Comparison of ENCODE assay signal across 18 cellular contexts in the genomic region with DNA sequence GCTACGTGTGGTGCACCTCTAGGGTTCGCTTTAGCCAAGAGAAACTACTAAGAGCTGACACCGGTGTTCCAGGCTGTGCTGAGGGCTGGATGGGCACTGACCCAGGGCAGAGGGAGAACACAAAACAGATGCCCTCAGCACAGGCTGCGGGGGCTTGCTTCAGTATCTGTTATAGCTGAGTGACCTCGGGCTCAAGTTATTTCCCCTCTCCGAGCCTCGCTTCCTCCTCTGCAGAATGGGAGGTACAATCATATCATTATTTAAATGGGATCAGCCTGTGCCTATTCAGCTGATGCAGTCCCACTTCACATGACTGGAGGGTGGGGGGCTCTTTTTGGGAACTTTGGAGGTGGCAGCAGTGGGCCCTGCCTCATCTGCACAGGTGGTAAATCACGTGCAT.
"Had no signal": no experiment of that assay in that cellular context is flagged by ENCODE, and none has a peak within 500 bp of the region (broad histone marks: within the 10 kb centered on the region; RNA-seq: fewer than 3 reads in every experiment).

No MANE protein-coding gene starts in this region.

- ATAC-seq: gastroesophageal sphincter; left cardiac atrium; naive thymus-derived CD8-positive, alpha-beta T cell; pancreas; right cardiac atrium had no signal

- DNase-seq: cerebellar nuclear complex; dermis blood vessel endothelial cell; esophagus squamous epithelium; foreskin fibroblast; immature natural killer cell; left cardiac atrium; nucleus accumbens; pancreas; right cardiac atrium; stimulated activated CD4-positive, alpha-beta T cell treated with anti-CD3 and anti-CD28 coated beads, Interleukin-4, amount 100 ng/mL, for 24 hours; stimulated activated naive CD4-positive, alpha-beta T cell; stomach; substantia nigra; trophoblast cell had no signal

- H3K36me3 Mint-ChIP-seq: immature natural killer cell; naive thymus-derived CD8-positive, alpha-beta T cell had no signal

- H3K4me1 ChIP-seq: gastroesophageal sphincter, pancreas, stomach had no signal

- H3K27ac Mint-ChIP-seq: immature natural killer cell; naive thymus-derived CD8-positive, alpha-beta T cell; progenitor cell of endocrine pancreas had no signal

- H3K27me3 ChIP-seq: esophagus squamous epithelium, gastroesophageal sphincter, pancreas, stomach had no signal

- H3K4me3 Mint-ChIP-seq: immature natural killer cell; naive thymus-derived CD8-positive, alpha-beta T cell; neural crest cell had no signal

- H3K4me3 ChIP-seq: esophagus squamous epithelium, gastroesophageal sphincter, pancreas, stomach had no signal

- H3K4me1 Mint-ChIP-seq: immature natural killer cell had no signal

- H3K36me3 ChIP-seq: esophagus squamous epithelium, gastroesophageal sphincter, pancreas, stomach had no signal

- H3K9me3 ChIP-seq: esophagus squamous epithelium, gastroesophageal sphincter, pancreas, stomach had no signal

- H3K27ac ChIP-seq: esophagus squamous epithelium, gastroesophageal sphincter, pancreas, stomach had no signal
